Comparison of ENCODE assay signal across 8 cellular contexts in the genomic region with DNA sequence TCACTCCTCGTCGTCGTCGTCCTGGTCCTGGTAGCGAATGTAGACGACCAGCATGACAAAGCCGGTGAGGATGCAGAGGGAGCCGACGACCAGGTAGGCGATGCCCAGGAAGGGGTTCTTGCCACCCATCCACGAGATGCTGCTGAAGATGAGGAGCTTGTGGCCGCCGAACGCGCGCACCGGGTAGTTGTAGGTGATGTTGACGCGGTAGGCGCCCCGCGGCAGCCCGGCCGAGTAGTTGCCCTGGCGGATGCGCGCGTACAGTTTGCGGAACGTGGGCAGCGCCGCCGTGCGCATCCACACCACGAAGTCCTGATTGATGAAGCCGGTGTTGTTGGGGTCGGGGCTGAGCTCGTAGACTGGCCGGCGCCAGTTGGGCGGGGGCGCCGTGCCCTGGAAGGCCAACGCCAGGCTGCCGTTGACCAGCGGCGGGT. TPM values are rescaled to one million over a fixed set of nuclear protein-coding genes. Genes with fewer than 3 reads are reported as not detected.
DNase-seq lines count a peak whose midpoint lies in the region; ATAC-seq and TF ChIP-seq lines count a peak whose summit lies in the region.

No MANE protein-coding gene starts in this region.

- H3K4me3 ChIP-seq in CD4-positive, CD25-positive, alpha-beta regulatory T cell (ENCODE audit: low read depth, low read length) = peak overlapping the region; percentile 42
- peak overlapping the region; percentile 41 for H3K4me3 ChIP-seq in urinary bladder (ENCODE audit: low read depth, low read length)

- peaks cover 50% of the 10 kb centered on the region for H3K27me3 Mint-ChIP-seq in CD4-positive, CD25-positive, alpha-beta regulatory T cell
- H3K27me3 Mint-ChIP-seq in T-helper 2 cell treated with Interferon-gamma antibody and Interleukin-4, amounts not matched to agents 5 μg/mL and 100 μg/mL, for 36 hours (ENCODE audit: low read depth) = peaks cover 51% of the 10 kb centered on the region
- H3K27me3 Mint-ChIP-seq in effector memory CD8-positive, alpha-beta T cell = no peaks in the 10 kb centered on the region
- peaks cover 75% of the 10 kb centered on the region for H3K27me3 Mint-ChIP-seq in nephron (ENCODE audit: low read depth)

- DNase-seq in CD4-positive, CD25-positive, alpha-beta regulatory T cell = peak in 2 of 3 donors; percentile 55 to 67
- no peak for DNase-seq in T-helper 2 cell treated with Interferon-gamma antibody and Interleukin-4, amounts not matched to agents 5 μg/mL and 100 μg/mL, for 36 hours (ENCODE audit: low spot score)
- DNase-seq in effector memory CD8-positive, alpha-beta T cell = peak in 1 of 3 experiments; percentile 35
- DNase-seq in DMS153 (lab: John Stamatoyannopoulos, UW) = no peak

- H3K4me1 ChIP-seq in CD4-positive, CD25-positive, alpha-beta regulatory T cell (ENCODE audit: control insufficient read depth, insufficient read depth, low read length, poor library complexity, severe bottlenecking) = peaks cover 13% of the 10 kb centered on the region
- H3K4me1 ChIP-seq in urinary bladder (ENCODE audit: insufficient read depth) = no peaks in the 10 kb centered on the region

- H3K9me3 Mint-ChIP-seq in CD4-positive, CD25-positive, alpha-beta regulatory T cell = peaks cover 0 to 2% (median 0%) of the 10 kb centered on the region in 7 donors
- no peaks in the 10 kb centered on the region for H3K9me3 Mint-ChIP-seq in T-helper 2 cell treated with Interferon-gamma antibody and Interleukin-4, amounts not matched to agents 5 μg/mL and 100 μg/mL, for 36 hours
- no peaks in the 10 kb centered on the region for H3K9me3 Mint-ChIP-seq in effector memory CD8-positive, alpha-beta T cell
- H3K9me3 Mint-ChIP-seq in nephron = no peaks in the 10 kb centered on the region

- no peaks in the 10 kb centered on the region for H3K36me3 ChIP-seq in CD4-positive, CD25-positive, alpha-beta regulatory T cell (ENCODE audit: control insufficient read depth, insufficient read depth, low read length)
- no peaks in the 10 kb centered on the region for H3K36me3 ChIP-seq in urinary bladder (ENCODE audit: insufficient read depth)

- peak; percentile 10 to 13 for ATAC-seq in CD4-positive, CD25-positive, alpha-beta regulatory T cell (ENCODE audit: low read depth in 2 of 2)
- peak; percentile 43 for ATAC-seq in effector memory CD8-positive, alpha-beta T cell (replicated peaks)
- no peak for ATAC-seq in GM21526 (IDR thresholded peaks at IDR 0.05; ENCODE audit: low FRiP score, unreplicated experiment)
- ATAC-seq in GM19452 (IDR thresholded peaks at IDR 0.05; ENCODE audit: unreplicated experiment) = no peak

- TF ChIP-seq CTCF in nephron (IDR thresholded peaks at IDR 0.05; ENCODE audit: unreplicated experiment in 3 of 3) = no peak

- no peaks in the 10 kb centered on the region for H3K36me3 Mint-ChIP-seq in CD4-positive, CD25-positive, alpha-beta regulatory T cell
- no peaks in the 10 kb centered on the region for H3K36me3 Mint-ChIP-seq in T-helper 2 cell treated with Interferon-gamma antibody and Interleukin-4, amounts not matched to agents 5 μg/mL and 100 μg/mL, for 36 hours (ENCODE audit: low read depth)
- H3K36me3 Mint-ChIP-seq in effector memory CD8-positive, alpha-beta T cell (ENCODE audit: insufficient read depth) = peaks cover 9% of the 10 kb centered on the region
- H3K36me3 Mint-ChIP-seq in nephron (ENCODE audit: low read depth) = no peaks in the 10 kb centered on the region

- peak overlapping the region; percentile 63 for H3K27ac ChIP-seq in CD4-positive, CD25-positive, alpha-beta regulatory T cell (ENCODE audit: insufficient read depth, low read length, poor library complexity, severe bottlenecking)
- peak overlapping the region; percentile 87 for H3K27ac ChIP-seq in urinary bladder (ENCODE audit: low read depth)

- peak overlapping the region; percentile 90 to 95 (median 92) for H3K4me3 Mint-ChIP-seq in CD4-positive, CD25-positive, alpha-beta regulatory T cell
- H3K4me3 Mint-ChIP-seq in T-helper 2 cell treated with Interferon-gamma antibody and Interleukin-4, amounts not matched to agents 5 μg/mL and 100 μg/mL, for 36 hours = peak overlapping the region; percentile 84
- peak overlapping the region; percentile 93 to 96 for H3K4me3 Mint-ChIP-seq in effector memory CD8-positive, alpha-beta T cell
- peak overlapping the region; percentile 82 to 86 (median 86) for H3K4me3 Mint-ChIP-seq in nephron

- WGBS in urinary bladder = 13% methylated on average over 47 of the region's 47 CpGs

- H3K4me1 Mint-ChIP-seq in CD4-positive, CD25-positive, alpha-beta regulatory T cell = peaks cover 6 to 32% (median 9%) of the 10 kb centered on the region in 4 donors
- peaks cover 25% of the 10 kb centered on the region for H3K4me1 Mint-ChIP-seq in T-helper 2 cell treated with Interferon-gamma antibody and Interleukin-4, amounts not matched to agents 5 μg/mL and 100 μg/mL, for 36 hours (ENCODE audit: low read depth)
- H3K4me1 Mint-ChIP-seq in effector memory CD8-positive, alpha-beta T cell (ENCODE audit: low read depth in 2 of 2) = peaks cover 20 to 27% of the 10 kb centered on the region in 2 donors
- peaks cover 15% of the 10 kb centered on the region for H3K4me1 Mint-ChIP-seq in nephron

- H3K9me3 ChIP-seq in CD4-positive, CD25-positive, alpha-beta regulatory T cell (ENCODE audit: control insufficient read depth in 2 of 2, low read length in 2 of 2) = no peaks in the 10 kb centered on the region

- H3K27ac Mint-ChIP-seq in CD4-positive, CD25-positive, alpha-beta regulatory T cell = peak overlapping the region; percentile 91 to 95 (median 92)
- peak overlapping the region; percentile 75 for H3K27ac Mint-ChIP-seq in T-helper 2 cell treated with Interferon-gamma antibody and Interleukin-4, amounts not matched to agents 5 μg/mL and 100 μg/mL, for 36 hours
- H3K27ac Mint-ChIP-seq in effector memory CD8-positive, alpha-beta T cell = peak overlapping the region; percentile 91 to 97
- H3K27ac Mint-ChIP-seq in nephron = peak overlapping the region; percentile 15 to 54 (median 33)

- H3K27me3 ChIP-seq in CD4-positive, CD25-positive, alpha-beta regulatory T cell (ENCODE audit: control insufficient read depth, insufficient read depth, low read length) = peaks cover 11% of the 10 kb centered on the region

RNA-seq across cellular contexts. Expression of a gene that starts 1.0 kb away (rescaled TPM):
- 2.1 TPM for total RNA-seq in CD4-positive, CD25-positive, alpha-beta regulatory T cell
- polyA plus RNA-seq in CD4-positive, CD25-positive, alpha-beta regulatory T cell = 1 to 10 TPM; 2.1 to 4.8 (median 3.5) TPM
- 9.3 TPM for total RNA-seq in urinary bladder
- 9.8 TPM for polyA plus RNA-seq in urinary bladder

RNA-seq across cellular contexts. Expression of a gene that starts 41.3 kb away (rescaled TPM):
- total RNA-seq in CD4-positive, CD25-positive, alpha-beta regulatory T cell = 457 TPM
- 100 to 1,000 TPM; 194 to 221 (median 199) TPM for polyA plus RNA-seq in CD4-positive, CD25-positive, alpha-beta regulatory T cell
- total RNA-seq in urinary bladder = 53.6 TPM
- polyA plus RNA-seq in urinary bladder = 13.3 TPM

Comparison
In these comparisons a context has a peak if more than half of its experiments do, and no peak if none do; other contexts are left out.
1. ATAC-seq: peak in CD4-positive, CD25-positive, alpha-beta regulatory T cell (2 of 2) and effector memory CD8-positive, alpha-beta T cell (single experiment); none in GM21526 (single experiment) and GM19452 (single experiment).
2. DNase-seq: peak in CD4-positive, CD25-positive, alpha-beta regulatory T cell (2 of 3); none in T-helper 2 cell treated with Interferon-gamma antibody and Interleukin-4, amounts not matched to agents 5 μg/mL and 100 μg/mL, for 36 hours (single experiment) and DMS153 (single experiment).
3. H3K27ac Mint-ChIP-seq: peak in every context shown above with its lines; median percentile 94 in effector memory CD8-positive, alpha-beta T cell; 92 in CD4-positive, CD25-positive, alpha-beta regulatory T cell; 75 in T-helper 2 cell treated with Interferon-gamma antibody and Interleukin-4, amounts not matched to agents 5 μg/mL and 100 μg/mL, for 36 hours; 33 in nephron.
4. Peak in every context shown above with its lines, with median percentiles within 50 percentile points of each other: H3K4me3 Mint-ChIP-seq.